Comparison of ENCODE assay signal across 8 cellular contexts in genomic region chr12:120200364-120200817, GRCh38. TPM values are rescaled to one million over a fixed set of nuclear protein-coding genes. Genes with fewer than 3 reads are reported as not detected.
DNase-seq lines count a peak whose midpoint lies in the region; ATAC-seq, FAIRE-seq and TF ChIP-seq lines count a peak whose summit lies in the region.
"Not testable (repeated sequence)": the region's sequence is repeated elsewhere in the genome, so short reads cannot be mapped to it uniquely, and the experiment has no call there.

No MANE protein-coding gene starts in this region.

- not testable (repeated sequence) for H4K20me1 ChIP-seq in endothelial cell of umbilical vein (replicated peaks; ENCODE audit: control insufficient read depth, extremely low read depth, insufficient read depth, low read length); neural cell (ENCODE audit: insufficient read depth)
- peaks cover 25% of the 10 kb centered on the region for H4K20me1 ChIP-seq in keratinocyte (ENCODE audit: control insufficient read depth, extremely low read depth, insufficient read depth, low read length)

- TF ChIP-seq EP300 in neural cell (conservative IDR thresholded peaks at IDR 0.05; ENCODE audit: poor library complexity, severe bottlenecking), result not testable (repeated sequence)

- intact Hi-C loops in adrenal gland (cut with DNase I), result not testable (repeated sequence)
- intact Hi-C loops in endothelial cell of umbilical vein (cut with micrococcal nuclease), result loop anchor here (2.0 kb wide), 1 partner anchor 56 kb away; no protein-coding TSS in a partner anchor

- CTCF ChIA-PET in BJ (lab: Yijun Ruan, JAX) (interaction anchor here (0.6 to 8.9 kb wide), 9 partner anchors 10 to 82 kb away, joined by 3 to 77 read pairs (median 6); partner anchors contain the start of gene PXN), endothelial cell of umbilical vein (lab: Charles Lee) (interaction anchor here (0.6 to 3.5 kb wide), 17 partner anchors 9 to 102 kb away, joined by 3 to 55 read pairs (median 6); partner anchors contain the start of genes PXN, RAB35, RNU4-2 and SIRT4)

- peaks cover 40% of the 10 kb centered on the region for H3K79me2 ChIP-seq in endothelial cell of umbilical vein (ENCODE audit: control insufficient read depth, insufficient read depth, low read length)
- peaks cover 35% of the 10 kb centered on the region for H3K79me2 ChIP-seq in keratinocyte (ENCODE audit: control insufficient read depth, insufficient read depth, low read length)
- H3K79me2 ChIP-seq in neural cell (replicated peaks; ENCODE audit: insufficient read depth, low read length), result peaks cover 16% of the 10 kb centered on the region

- FAIRE-seq in endothelial cell of umbilical vein (lab: Jason Lieb, UNC); keratinocyte (lab: Jason Lieb, UNC): not testable (repeated sequence)

- H2AFZ ChIP-seq in endothelial cell of umbilical vein (ENCODE audit: low read depth, low read length); keratinocyte (ENCODE audit: control insufficient read depth, low read length); neural cell (ENCODE audit: low read depth, low read length): not testable (repeated sequence)

- H3K27ac ChIP-seq in HUES6 (ENCODE audit: low read depth, low read length) (peak overlapping the region; percentile 86), adrenal gland (peak overlapping the region; percentile 52 to 89 (median 81)), endothelial cell of umbilical vein (ENCODE audit: insufficient read depth, low read depth, low read length) (peak overlapping the region; percentile 34), keratinocyte (ENCODE audit: control insufficient read depth, insufficient read depth, low read length) (peak overlapping the region; percentile 89), neural cell (ENCODE audit: low read length) (peak overlapping the region; percentile 58)

- H3K9me1 ChIP-seq in endothelial cell of umbilical vein (replicated peaks; ENCODE audit: control insufficient read depth, extremely low read depth, insufficient read depth, low read length); keratinocyte (ENCODE audit: control insufficient read depth, extremely low read depth, insufficient read depth, low read length): not testable (repeated sequence)

- BruUV-seq in endothelial cell of umbilical vein (replicated peaks; lab: Mats Ljungman, UMichigan), result TSS peak; percentile 53

- H3K4me3 ChIP-seq in BJ (ENCODE audit: low read depth, low read length) (peak overlapping the region; percentile 78), HUES6 (ENCODE audit: low read depth, low read length) (peak overlapping the region; percentile 97), adrenal gland (peak overlapping the region; percentile 19 to 98 (median 66)), endothelial cell of umbilical vein (replicated peaks in 1 of 3; ENCODE audit: insufficient read depth in 1 of 3, low read depth in 1 of 3, low read length in 3 of 3) (peak overlapping the region; percentile 31 to 84 (median 78)), keratinocyte (ENCODE audit: control insufficient read depth in 2 of 3, extremely low read depth in 1 of 3, insufficient read depth in 2 of 3, low read depth in 1 of 3, low read length in 3 of 3) (peak overlapping the region; percentile 83 to 100 (median 85)), neural cell (ENCODE audit: low read length) (peak overlapping the region; percentile 76)

- peak overlapping the region; percentile 99 for H3K27ac Mint-ChIP-seq in T-helper 17 cell
- peak overlapping the region; percentile 98 for H3K27ac Mint-ChIP-seq in stimulated activated naive CD8-positive, alpha-beta T cell treated with anti-CD3 and anti-CD28 coated beads, Interleukin-15, Interleukin-2, amounts not matched to agents 100 ng/mL and 50 ng/mL, for 24 hours

- not testable (repeated sequence) for TF ChIP-seq POLR2A in adrenal gland (IDR thresholded peaks at IDR 0.05); endothelial cell of umbilical vein (IDR thresholded peaks at IDR 0.05; ENCODE audit: low read depth, low read length)

- peaks cover 14% of the 10 kb centered on the region for H3K36me3 ChIP-seq in BJ (ENCODE audit: control insufficient read depth, insufficient read depth, low read length)
- peaks cover 49% of the 10 kb centered on the region for H3K36me3 ChIP-seq in HUES6 (ENCODE audit: control insufficient read depth, insufficient read depth, low read length)
- H3K36me3 ChIP-seq in adrenal gland (replicated peaks in 1 of 2), result peaks cover 0 to 39% of the 10 kb centered on the region in 2 donors
- H3K36me3 ChIP-seq in endothelial cell of umbilical vein (ENCODE audit: control insufficient read depth in 2 of 2, extremely low read depth in 1 of 2, insufficient read depth in 2 of 2, low read length in 2 of 2), result peaks cover 15 to 22% of the 10 kb centered on the region in 2 experiments
- peaks cover 27 to 38% of the 10 kb centered on the region in 2 experiments for H3K36me3 ChIP-seq in keratinocyte (ENCODE audit: control insufficient read depth in 2 of 2, extremely low read depth in 1 of 2, insufficient read depth in 2 of 2, low read length in 2 of 2)
- not testable (repeated sequence) for H3K36me3 ChIP-seq in neural cell (ENCODE audit: insufficient read depth, low read length)

- not testable (repeated sequence) for H3K27me3 ChIP-seq in BJ (ENCODE audit: control insufficient read depth, insufficient read depth, low read length); HUES6 (ENCODE audit: control insufficient read depth, insufficient read depth, low read length); adrenal gland; endothelial cell of umbilical vein (ENCODE audit: control insufficient read depth in 2 of 2, insufficient read depth in 2 of 2, low read length in 2 of 2); keratinocyte (ENCODE audit: control insufficient read depth, extremely low read depth, insufficient read depth, low read length); neural cell (ENCODE audit: insufficient read depth, low read depth, low read length)

- not testable (repeated sequence) for TF ChIP-seq RAD21 in neural cell (conservative IDR thresholded peaks at IDR 0.05)

- H3K4me3 Mint-ChIP-seq in T-helper 17 cell, result peak overlapping the region; percentile 95
- H3K4me3 Mint-ChIP-seq in stimulated activated naive CD8-positive, alpha-beta T cell treated with anti-CD3 and anti-CD28 coated beads, Interleukin-15, Interleukin-2, amounts not matched to agents 100 ng/mL and 50 ng/mL, for 24 hours, result peak overlapping the region; percentile 99

- TF ChIP-seq CTCF in BJ (IDR thresholded peaks at IDR 0.05; ENCODE audit: insufficient read depth, low read depth, low read length); adrenal gland (IDR thresholded peaks at IDR 0.05); endothelial cell of umbilical vein (IDR thresholded peaks at IDR 0.05; ENCODE audit: extremely low read depth in 1 of 2, insufficient read depth in 1 of 2, low read depth in 1 of 2, low read length in 2 of 2); keratinocyte (optimal IDR thresholded peaks at IDR 0.05 in 1 of 3, IDR thresholded peaks at IDR 0.05 in 1 of 3, conservative IDR thresholded peaks at IDR 0.05 in 1 of 3; ENCODE audit: extremely low read depth in 1 of 3, insufficient read depth in 2 of 3, low read length in 3 of 3); neural cell (IDR thresholded peaks at IDR 0.05; ENCODE audit: poor library complexity, severe bottlenecking): not testable (repeated sequence)

- H3K9me3 ChIP-seq in HUES6 (ENCODE audit: control insufficient read depth, insufficient read depth, low read depth, low read length); T-helper 17 cell (ENCODE audit: control insufficient read depth, low read length, poor library complexity, severe bottlenecking); adrenal gland (replicated peaks in 1 of 3); endothelial cell of umbilical vein (replicated peaks; ENCODE audit: control insufficient read depth, insufficient read depth, low read length); keratinocyte (ENCODE audit: control insufficient read depth, low read depth, low read length); neural cell (ENCODE audit: low read length): not testable (repeated sequence)

- H3K4me2 ChIP-seq in endothelial cell of umbilical vein (ENCODE audit: insufficient read depth, low read length) (peak overlapping the region; percentile 91), keratinocyte (ENCODE audit: control insufficient read depth, extremely low read depth, insufficient read depth, low read depth, low read length) (peak overlapping the region; percentile 93), neural cell (ENCODE audit: low read length) (peak overlapping the region; percentile 62)

- ATAC-seq in T-helper 17 cell, result not testable (repeated sequence)

- H3K27me3 Mint-ChIP-seq in T-helper 17 cell; stimulated activated naive CD8-positive, alpha-beta T cell treated with anti-CD3 and anti-CD28 coated beads, Interleukin-15, Interleukin-2, amounts not matched to agents 100 ng/mL and 50 ng/mL, for 24 hours: not testable (repeated sequence)

- dilution Hi-C loops in endothelial cell of umbilical vein (cut with MboI; ENCODE audit: extremely low pct_ligation_motif_present, low sequenced_read_pairs); keratinocyte (cut with MboI; ENCODE audit: extremely low pct_ligation_motif_present, low sequenced_read_pairs): not testable (repeated sequence)

- H3K9me3 Mint-ChIP-seq in stimulated activated naive CD8-positive, alpha-beta T cell treated with anti-CD3 and anti-CD28 coated beads, Interleukin-15, Interleukin-2, amounts not matched to agents 100 ng/mL and 50 ng/mL, for 24 hours, result not testable (repeated sequence)

- 2 to 6% (median 3%) methylated on average over 8 to 17 of the region's 17 CpGs for WGBS in adrenal gland, 4 donors

- not testable (repeated sequence) for H3F3A ChIP-seq in neural cell (ENCODE audit: insufficient read depth, low read length, poor library complexity, severe bottlenecking)

- H3K4me1 Mint-ChIP-seq in T-helper 17 cell, result peaks cover 14% of the 10 kb centered on the region
- H3K4me1 Mint-ChIP-seq in stimulated activated naive CD8-positive, alpha-beta T cell treated with anti-CD3 and anti-CD28 coated beads, Interleukin-15, Interleukin-2, amounts not matched to agents 100 ng/mL and 50 ng/mL, for 24 hours (ENCODE audit: low read depth), result peaks cover 56% of the 10 kb centered on the region

- H3K36me3 Mint-ChIP-seq in T-helper 17 cell (ENCODE audit: low read depth), result not testable (repeated sequence)
- H3K36me3 Mint-ChIP-seq in stimulated activated naive CD8-positive, alpha-beta T cell treated with anti-CD3 and anti-CD28 coated beads, Interleukin-15, Interleukin-2, amounts not matched to agents 100 ng/mL and 50 ng/mL, for 24 hours (ENCODE audit: low read depth), result peaks cover 49% of the 10 kb centered on the region

- H3K4me1 ChIP-seq in HUES6 (ENCODE audit: control insufficient read depth, insufficient read depth, low read length), result not testable (repeated sequence)
- H3K4me1 ChIP-seq in adrenal gland (replicated peaks in 1 of 2) (peaks cover 13 to 45% of the 10 kb centered on the region in 2 donors), endothelial cell of umbilical vein (ENCODE audit: control insufficient read depth, extremely low read depth, insufficient read depth, low read length) (peaks cover 42% of the 10 kb centered on the region), keratinocyte (ENCODE audit: control insufficient read depth, extremely low read depth, insufficient read depth, low read length) (peaks cover 32% of the 10 kb centered on the region)

- H3K9ac ChIP-seq in HUES6 (ENCODE audit: low read length) (peak overlapping the region; percentile 99), endothelial cell of umbilical vein (replicated peaks; ENCODE audit: extremely low read depth, insufficient read depth, low read length) (peak overlapping the region; percentile 88), keratinocyte (ENCODE audit: control insufficient read depth, extremely low read depth, insufficient read depth, low read length) (peak overlapping the region; percentile 98), neural cell (ENCODE audit: low read length) (peak overlapping the region; percentile 73)

- H3K9me2 ChIP-seq in neural cell (ENCODE audit: insufficient read depth, low read length), result not testable (repeated sequence)

- DNase-seq in BJ (ENCODE audit: low read depth); T-helper 17 cell; adrenal gland; keratinocyte (ENCODE audit: low read depth, low spot score): not testable (repeated sequence)
- peak; percentile 27 for DNase-seq in endothelial cell of umbilical vein (ENCODE audit: low read depth, low spot score)

- POLR2A ChIA-PET in BJ (lab: Charles Lee) (interaction anchor here (0.7 to 2.4 kb wide), 7 partner anchors 38 to 275 kb away, joined by 3 to 29 read pairs (median 14); partner anchors contain the start of genes PXN, RNU4-1 and RNU4-2), endothelial cell of umbilical vein (lab: Charles Lee) (interaction anchor here (0.8 to 3.1 kb wide), 17 partner anchors 8 to 102 kb away, joined by 3 to 141 read pairs (median 21); partner anchors contain the start of genes PXN, RAB35, RNU4-1 and RNU4-2)

RNA-seq across cellular contexts. Expression of gene RPLP0, which starts 0.5 kb away (rescaled TPM):
- polyA plus RNA-seq in BJ (2011; rRNA removed) (5,978 and 8,955 TPM in 2 replicates), adrenal gland (1,000 to 10,000 TPM; 1,257 to 2,060 (median 2,032) TPM), endothelial cell of umbilical vein (7,015 and 7,522 TPM in 2 replicates), keratinocyte (3,950 to 5,808 TPM (median 4,618 TPM) in 3 replicates), neural cell (1,914 and 2,229 TPM in 2 replicates)
- polyA minus RNA-seq in BJ (2011; rRNA and poly(A)+ RNA removed), result 1,697 and 3,340 TPM in 2 replicates
- total RNA-seq in T-helper 17 cell (1,000 to 10,000 TPM; 2,187 to 2,381 TPM), adrenal gland (1,000 to 10,000 TPM; 1,495 to 3,084 (median 1,728) TPM), endothelial cell of umbilical vein (2,020 and 2,099 TPM in 2 replicates)
- polyA plus RNA-seq in endothelial cell of umbilical vein (2011; cell fraction: cytosol; rRNA removed), result 8,040 and 8,266 TPM in 2 replicates
- polyA plus RNA-seq in endothelial cell of umbilical vein (2011; cell fraction: nucleus; rRNA removed), result 2,768 and 3,060 TPM in 2 replicates
- 2,884 and 3,284 TPM in 2 replicates for polyA plus RNA-seq in endothelial cell of umbilical vein (2012)
- polyA minus RNA-seq in endothelial cell of umbilical vein (3,611 and 3,830 TPM in 2 replicates), keratinocyte (3,230 to 5,763 TPM (median 4,158 TPM) in 3 replicates), neural cell (1,127 and 1,160 TPM in 2 replicates)
- polyA minus RNA-seq in endothelial cell of umbilical vein (2011; cell fraction: cytosol; rRNA and poly(A)+ RNA removed), result 2,139 TPM
- polyA minus RNA-seq in endothelial cell of umbilical vein (2011; cell fraction: nucleus; rRNA and poly(A)+ RNA removed), result 516 and 595 TPM in 2 replicates
- 2,331 TPM for polyA plus RNA-seq in keratinocyte (2011; ENCODE audit: low read depth)
- 5,109 and 6,391 TPM in 2 replicates for polyA plus RNA-seq in keratinocyte (2011; cell fraction: cytosol; rRNA removed)
- 1,448 and 1,525 TPM in 2 replicates for polyA plus RNA-seq in keratinocyte (2011; cell fraction: nucleus; rRNA removed)
- polyA plus RNA-seq in keratinocyte (2012; ENCODE audit: low replicate concordance), result 2,330 and 3,652 TPM in 2 replicates
- 2,814 TPM for polyA minus RNA-seq in keratinocyte (2011; cell fraction: cytosol; rRNA and poly(A)+ RNA removed)
- polyA minus RNA-seq in keratinocyte (2011; cell fraction: nucleus; rRNA and poly(A)+ RNA removed), result 617 and 664 TPM in 2 replicates

RNA-seq across cellular contexts. Expression of gene GCN1, which starts 5.9 kb away (rescaled TPM):
- polyA plus RNA-seq in BJ (2011; rRNA removed) (33.7 and 59.7 TPM in 2 replicates), adrenal gland (10 to 100 TPM; 22.0 to 31.3 (median 25.3) TPM), endothelial cell of umbilical vein (30.1 and 38.3 TPM in 2 replicates), keratinocyte (26.1 to 56.3 TPM (median 34.1 TPM) in 3 replicates), neural cell (21.5 and 27.4 TPM in 2 replicates)
- polyA minus RNA-seq in BJ (2011; rRNA and poly(A)+ RNA removed), result 120 and 162 TPM in 2 replicates
- total RNA-seq in T-helper 17 cell (100 to 1,000 TPM; 150 to 163 TPM), adrenal gland (10 to 100 TPM; 42.4 to 98.5 (median 56.2) TPM), endothelial cell of umbilical vein (79.1 and 101 TPM in 2 replicates)
- 27.7 and 31.9 TPM in 2 replicates for polyA plus RNA-seq in endothelial cell of umbilical vein (2011; cell fraction: cytosol; rRNA removed)
- 308 and 543 TPM in 2 replicates for polyA plus RNA-seq in endothelial cell of umbilical vein (2011; cell fraction: nucleus; rRNA removed)
- polyA plus RNA-seq in endothelial cell of umbilical vein (2012), result 52.5 and 53.9 TPM in 2 replicates
- polyA minus RNA-seq in endothelial cell of umbilical vein (134 and 148 TPM in 2 replicates), keratinocyte (161 to 298 TPM (median 224 TPM) in 3 replicates), neural cell (53.1 and 99.2 TPM in 2 replicates)
- polyA minus RNA-seq in endothelial cell of umbilical vein (2011; cell fraction: cytosol; rRNA and poly(A)+ RNA removed), result 86.0 TPM
- 132 and 142 TPM in 2 replicates for polyA minus RNA-seq in endothelial cell of umbilical vein (2011; cell fraction: nucleus; rRNA and poly(A)+ RNA removed)
- polyA plus RNA-seq in keratinocyte (2011; ENCODE audit: low read depth), result 33.4 TPM
- polyA plus RNA-seq in keratinocyte (2011; cell fraction: cytosol; rRNA removed), result 21.4 and 29.2 TPM in 2 replicates
- polyA plus RNA-seq in keratinocyte (2011; cell fraction: nucleus; rRNA removed), result 210 and 283 TPM in 2 replicates
- polyA plus RNA-seq in keratinocyte (2012; ENCODE audit: low replicate concordance), result 24.1 and 58.8 TPM in 2 replicates
- 102 TPM for polyA minus RNA-seq in keratinocyte (2011; cell fraction: cytosol; rRNA and poly(A)+ RNA removed)
- 202 and 229 TPM in 2 replicates for polyA minus RNA-seq in keratinocyte (2011; cell fraction: nucleus; rRNA and poly(A)+ RNA removed)

Comparison
In these comparisons a context has a peak if more than half of its experiments do, and no peak if none do; other contexts are left out.
1. H3K27ac ChIP-seq: peak in every context shown above with its lines; median percentile 89 in keratinocyte; 86 in HUES6; 81 in adrenal gland; 58 in neural cell; 34 in endothelial cell of umbilical vein.